16 cellular contexts compared by ENCODE assay signal in the genomic region with DNA sequence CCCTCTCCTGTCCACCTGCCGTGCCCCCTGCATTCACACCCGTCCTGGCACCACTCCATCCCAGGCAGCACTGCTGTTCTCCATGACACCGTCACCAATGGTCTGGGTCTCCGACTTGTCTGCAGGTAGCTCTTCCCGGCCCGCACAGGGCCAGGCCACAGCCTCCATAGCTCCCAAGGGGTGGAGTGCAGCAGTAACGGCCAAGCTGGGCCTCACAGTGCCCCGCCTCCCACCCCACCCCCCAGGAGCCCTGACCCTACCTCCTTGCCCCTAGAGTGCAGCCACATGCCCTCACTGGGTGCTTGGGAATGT. TPM values are rescaled to one million over a fixed set of nuclear protein-coding genes. Genes with fewer than 3 reads are reported as not detected.
DNase-seq lines count a peak whose midpoint lies in the region; ATAC-seq and TF ChIP-seq lines count a peak whose summit lies in the region.
"Had no signal": no experiment of that assay in that cellular context is flagged by ENCODE, and none has a peak within 500 bp of the region (broad histone marks: within the 10 kb centered on the region; RNA-seq: fewer than 3 reads in every experiment).

No MANE protein-coding gene starts in this region.

- DNase-seq in left ventricle myocardium inferior (no peak), right cardiac atrium (no peak), T-helper 17 cell (no peak), endothelial cell (ENCODE audit: low spot score) (no peak), NCI-H2081 (lab: John Stamatoyannopoulos, UW) (no peak), left lung (no peak)
- no peak for DNase-seq in CD8-positive, alpha-beta T cell
- DNase-seq: DMS79, MM.1S, NCI-H1092 treated with DMSO at 0.1 percent for 48 hours, NCI-H2107, NCI-H510A treated with DMSO at 0.1 percent for 48 hours, NCI-H774, SIG-M5 had no signal

- 75% methylated on average over 8 of the region's 8 CpGs for WGBS in right cardiac atrium

- H3K36me3 Mint-ChIP-seq in T-helper 17 cell (ENCODE audit: low read depth): no peaks in the 10 kb centered on the region
- peaks cover 3% of the 10 kb centered on the region for H3K36me3 Mint-ChIP-seq in endothelial cell (ENCODE audit: low read depth, unreplicated experiment)
- no peaks in the 10 kb centered on the region for H3K36me3 Mint-ChIP-seq in stimulated activated memory B cell treated with anti-CD40 and anti-IgM and Interleukin-4, amounts not matched to agents 10 μg/mL and 1 μg/mL and 100 μg/mL, for 72 hours
- peaks cover 4% of the 10 kb centered on the region for H3K36me3 Mint-ChIP-seq in CD8-positive, alpha-beta T cell
- H3K36me3 Mint-ChIP-seq: IgD-negative memory B cell had no signal

- H3K4me1 ChIP-seq in left ventricle myocardium inferior (peaks cover 99% of the 10 kb centered on the region), right cardiac atrium (ENCODE audit: control insufficient read depth, insufficient read depth, low read length) (peaks cover 39% of the 10 kb centered on the region), left lung (peaks cover 32 to 84% of the 10 kb centered on the region in 2 donors)
- H3K4me1 ChIP-seq in CD8-positive, alpha-beta T cell (ENCODE audit: insufficient read depth, low read length): peaks cover 80% of the 10 kb centered on the region

- H3K27ac Mint-ChIP-seq in T-helper 17 cell (peak overlapping the region; percentile 72), endothelial cell (ENCODE audit: unreplicated experiment) (peak overlapping the region; percentile 42)
- H3K27ac Mint-ChIP-seq in stimulated activated memory B cell treated with anti-CD40 and anti-IgM and Interleukin-4, amounts not matched to agents 10 μg/mL and 1 μg/mL and 100 μg/mL, for 72 hours: peak overlapping the region; percentile 40
- no peak overlapping the region for H3K27ac Mint-ChIP-seq in CD8-positive, alpha-beta T cell

- H3K4me3 Mint-ChIP-seq in T-helper 17 cell: no peak overlapping the region
- no peak overlapping the region for H3K4me3 Mint-ChIP-seq in endothelial cell (ENCODE audit: unreplicated experiment)
- H3K4me3 Mint-ChIP-seq in stimulated activated memory B cell treated with anti-CD40 and anti-IgM and Interleukin-4, amounts not matched to agents 10 μg/mL and 1 μg/mL and 100 μg/mL, for 72 hours: no peak overlapping the region
- H3K4me3 Mint-ChIP-seq in CD8-positive, alpha-beta T cell: no peak overlapping the region

- H3K4me3 ChIP-seq in left ventricle myocardium inferior (no peak overlapping the region), right cardiac atrium (ENCODE audit: low read length) (no peak overlapping the region), left lung (no peak overlapping the region)
- no peak overlapping the region for H3K4me3 ChIP-seq in CD8-positive, alpha-beta T cell (ENCODE audit: low read depth, low read length)

- POLR2A ChIA-PET in CD8-positive, alpha-beta T cell (lab: Charles Lee): no interaction called here

- no peak for TF ChIP-seq CTCF in left ventricle myocardium inferior (IDR thresholded peaks at IDR 0.05; ENCODE audit: borderline replicate concordance)
- TF ChIP-seq CTCF in endothelial cell (IDR thresholded peaks at IDR 0.05; ENCODE audit: unreplicated experiment): no peak
- TF ChIP-seq CTCF in CD8-positive, alpha-beta T cell (IDR thresholded peaks at IDR 0.05): no peak
- TF ChIP-seq CTCF in left lung (IDR thresholded peaks at IDR 0.05): no peak

- H3K9me3 ChIP-seq in left ventricle myocardium inferior (replicated peaks) (no peaks in the 10 kb centered on the region), right cardiac atrium (ENCODE audit: control insufficient read depth, low read length) (no peaks in the 10 kb centered on the region), T-helper 17 cell (ENCODE audit: control insufficient read depth, low read length, poor library complexity, severe bottlenecking) (no peaks in the 10 kb centered on the region), left lung (no peaks in the 10 kb centered on the region)
- no peaks in the 10 kb centered on the region for H3K9me3 ChIP-seq in CD8-positive, alpha-beta T cell (ENCODE audit: low read length)

- intact Hi-C loops in left ventricle myocardium inferior (cut with micrococcal nuclease): no loop called here
- intact Hi-C loops in right cardiac atrium (cut with DNase I): no loop called here
- intact Hi-C loops in CD8-positive, alpha-beta T cell (cut with DNase I, micrococcal nuclease): no loop called here
- intact Hi-C loops in left lung (cut with DNase I): no loop called here

- H3K27me3 Mint-ChIP-seq in T-helper 17 cell (no peaks in the 10 kb centered on the region), endothelial cell (ENCODE audit: unreplicated experiment) (peaks cover 2% of the 10 kb centered on the region)
- no peaks in the 10 kb centered on the region for H3K27me3 Mint-ChIP-seq in stimulated activated memory B cell treated with anti-CD40 and anti-IgM and Interleukin-4, amounts not matched to agents 10 μg/mL and 1 μg/mL and 100 μg/mL, for 72 hours
- H3K27me3 Mint-ChIP-seq in CD8-positive, alpha-beta T cell (ENCODE audit: low read depth): no peaks in the 10 kb centered on the region
- H3K27me3 Mint-ChIP-seq: IgD-negative memory B cell had no signal

- CTCF ChIA-PET in CD8-positive, alpha-beta T cell (lab: Charles Lee): interaction anchor here (1.5 kb wide), 1 partner anchor 88 kb away, joined by 6 read pairs; no protein-coding TSS in a partner anchor

- H3K36me3 ChIP-seq in left ventricle myocardium inferior: no peaks in the 10 kb centered on the region
- no peaks in the 10 kb centered on the region for H3K36me3 ChIP-seq in CD8-positive, alpha-beta T cell (ENCODE audit: insufficient read depth, low read length)
- H3K36me3 ChIP-seq in left lung: peaks cover 0 to under 1% of the 10 kb centered on the region in 2 donors

- no peaks in the 10 kb centered on the region for H3K27me3 ChIP-seq in left ventricle myocardium inferior (ENCODE audit: low read depth)
- no peaks in the 10 kb centered on the region for H3K27me3 ChIP-seq in right cardiac atrium (ENCODE audit: control insufficient read depth, insufficient read depth)
- no peaks in the 10 kb centered on the region for H3K27me3 ChIP-seq in CD8-positive, alpha-beta T cell (ENCODE audit: insufficient read depth, low read length)
- H3K27me3 ChIP-seq in left lung: no peaks in the 10 kb centered on the region

- ATAC-seq in right cardiac atrium (no peak), T-helper 17 cell (no peak), left lung (no peak)
- no peak for ATAC-seq in stimulated activated memory B cell treated with anti-CD40 and anti-IgM and Interleukin-4, amounts not matched to agents 10 μg/mL and 1 μg/mL and 100 μg/mL, for 72 hours
- ATAC-seq in CD8-positive, alpha-beta T cell: no peak

- no peaks in the 10 kb centered on the region for H3K9me3 Mint-ChIP-seq in endothelial cell (ENCODE audit: unreplicated experiment)
- H3K9me3 Mint-ChIP-seq in stimulated activated memory B cell treated with anti-CD40 and anti-IgM and Interleukin-4, amounts not matched to agents 10 μg/mL and 1 μg/mL and 100 μg/mL, for 72 hours: no peaks in the 10 kb centered on the region
- H3K9me3 Mint-ChIP-seq in CD8-positive, alpha-beta T cell: no peaks in the 10 kb centered on the region
- H3K9me3 Mint-ChIP-seq: IgD-negative memory B cell had no signal

- H3K4me1 Mint-ChIP-seq in T-helper 17 cell (peaks cover 49% of the 10 kb centered on the region), endothelial cell (ENCODE audit: unreplicated experiment) (peaks cover 11% of the 10 kb centered on the region)
- peaks cover 93% of the 10 kb centered on the region for H3K4me1 Mint-ChIP-seq in stimulated activated memory B cell treated with anti-CD40 and anti-IgM and Interleukin-4, amounts not matched to agents 10 μg/mL and 1 μg/mL and 100 μg/mL, for 72 hours
- H3K4me1 Mint-ChIP-seq in CD8-positive, alpha-beta T cell (ENCODE audit: low read depth): peaks cover 71% of the 10 kb centered on the region

- H3K27ac ChIP-seq in left ventricle myocardium inferior (replicated peaks) (peak overlapping the region; percentile 91), right cardiac atrium (ENCODE audit: low read length) (no peak overlapping the region), left lung (no peak overlapping the region)
- no peak overlapping the region for H3K27ac ChIP-seq in CD8-positive, alpha-beta T cell (ENCODE audit: low read depth, low read length)

RNA-seq across cellular contexts. Expression of a gene that starts 12.9 kb away (rescaled TPM):
- total RNA-seq in left ventricle myocardium inferior: 66.0 TPM
- 10 to 100 TPM; 50.4 to 65.0 (median 54.7) TPM for total RNA-seq in right cardiac atrium
- 36.4 TPM for polyA plus RNA-seq in right cardiac atrium
- 10 to 100 TPM; 79.3 to 86.3 TPM for total RNA-seq in T-helper 17 cell
- 38.4 TPM for total RNA-seq in endothelial cell (ENCODE audit: unreplicated experiment)
- total RNA-seq in CD8-positive, alpha-beta T cell: 10 to 100 TPM; 78.5 to 82.0 TPM
- 10 to 100 TPM; 44.7 to 49.4 TPM for total RNA-seq in left lung
